In the genomic region with DNA sequence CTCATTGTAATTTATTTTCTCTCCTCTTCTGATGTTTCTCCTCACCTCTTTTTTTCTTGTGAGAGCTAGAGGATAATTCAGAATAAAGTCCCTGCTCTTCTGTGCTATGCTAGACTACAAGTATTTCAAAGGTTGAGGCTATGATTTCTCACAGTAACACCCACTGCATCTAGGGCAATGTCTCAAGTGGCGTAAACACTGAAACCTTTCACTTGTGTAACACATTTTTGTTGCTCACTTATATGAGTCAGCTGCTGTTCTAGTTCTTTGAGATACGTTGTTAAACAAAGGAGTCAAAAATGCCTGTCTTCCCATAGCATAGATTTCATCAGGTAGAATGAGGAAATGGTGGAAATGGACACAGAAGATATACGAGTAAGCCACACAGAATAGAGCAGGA, we compare ENCODE assay signal across 10 cellular contexts.
DNase-seq lines count a peak whose midpoint lies in the region; ATAC-seq, FAIRE-seq and TF ChIP-seq lines count a peak whose summit lies in the region.
"Had no signal": no experiment of that assay in that cellular context is flagged by ENCODE, and none has a peak within 500 bp of the region (broad histone marks: within the 10 kb centered on the region; RNA-seq: fewer than 3 reads in every experiment).

No MANE protein-coding gene starts in this region.

- peak; percentile 45 for ATAC-seq in HG02981 (IDR thresholded peaks at IDR 0.05; ENCODE audit: unreplicated experiment)

- peaks cover 26% of the 10 kb centered on the region for H3K4me1 Mint-ChIP-seq in activated CD4-positive, alpha-beta T cell treated with anti-CD3 and anti-CD28 coated beads, Interleukin-2, amount 10 ng/mL, durations not matched to agents 24 days and 14 days

- peak overlapping the region; percentile 72 for H3K27ac Mint-ChIP-seq in activated CD4-positive, alpha-beta T cell treated with anti-CD3 and anti-CD28 coated beads, Interleukin-2, amount 10 ng/mL, durations not matched to agents 24 days and 14 days

- H3K9me3 Mint-ChIP-seq in activated CD4-positive, alpha-beta T cell treated with anti-CD3 and anti-CD28 coated beads, Interleukin-2, amount 10 ng/mL, durations not matched to agents 24 days and 14 days: peaks cover 3% of the 10 kb centered on the region
- H3K9me3 Mint-ChIP-seq: nephron had no signal

- TF ChIP-seq CTCF in bronchial epithelial cell (IDR thresholded peaks at IDR 0.05; ENCODE audit: insufficient read depth, low read length, severe bottlenecking): no peak

- H3K9ac ChIP-seq in subcutaneous abdominal adipose tissue (ENCODE audit: low read length in 5 of 5): peak overlapping the region in 1 of 5 donors; percentile 27

- peaks cover 2 to 38% (median 16%) of the 10 kb centered on the region in 5 donors for H3K4me1 ChIP-seq in subcutaneous abdominal adipose tissue (ENCODE audit: control insufficient read depth in 5 of 5, insufficient read depth in 5 of 5, low read length in 5 of 5)

- no peak for FAIRE-seq in bronchial epithelial cell (lab: Jason Lieb, UNC)

- no peaks in the 10 kb centered on the region for H3K36me3 ChIP-seq in bronchial epithelial cell (ENCODE audit: control insufficient read depth, insufficient read depth, low read length)
- H3K36me3 ChIP-seq in subcutaneous abdominal adipose tissue (ENCODE audit: control insufficient read depth in 5 of 5, insufficient read depth in 5 of 5, low read length in 5 of 5): no peaks in the 10 kb centered on the region

- no peak for DNase-seq in activated CD4-positive, alpha-beta T cell treated with anti-CD3 and anti-CD28 coated beads, Interleukin-2, amount 10 ng/mL, durations not matched to agents 24 days and 14 days
- no peak for DNase-seq in activated CD4-positive, alpha-beta T cell treated with anti-CD3 and anti-CD28 coated beads for 4 hours
- DNase-seq in bronchial epithelial cell (ENCODE audit: low read depth) (peak; percentile 98), NCI-H526 treated with DMSO at 0.1 percent for 48 hours (lab: John Stamatoyannopoulos, UW) (no peak), Ammon's horn (ENCODE audit: low spot score) (no peak), NCI-H446 treated with DMSO at 0.1 percent for 48 hours (lab: John Stamatoyannopoulos, UW) (no peak)
- DNase-seq: NCI-H1436 treated with DMSO at 0.1 percent for 48 hours had no signal

- H3K27ac ChIP-seq in subcutaneous abdominal adipose tissue (ENCODE audit: low read depth, low read length): peak overlapping the region; percentile 70

- no peaks in the 10 kb centered on the region for H3K9me3 ChIP-seq in subcutaneous abdominal adipose tissue (ENCODE audit: control insufficient read depth in 5 of 5, low read length in 5 of 5)

- H3K36me3 Mint-ChIP-seq in activated CD4-positive, alpha-beta T cell treated with anti-CD3 and anti-CD28 coated beads, Interleukin-2, amount 10 ng/mL, durations not matched to agents 24 days and 14 days (ENCODE audit: low read depth): no peaks in the 10 kb centered on the region

- no peaks in the 10 kb centered on the region for H3K27me3 ChIP-seq in bronchial epithelial cell (ENCODE audit: control insufficient read depth, insufficient read depth, low read length)
- H3K27me3 ChIP-seq in subcutaneous abdominal adipose tissue (ENCODE audit: control insufficient read depth in 5 of 5, insufficient read depth in 4 of 5, low read length in 5 of 5): no peaks in the 10 kb centered on the region

- H3K4me3 Mint-ChIP-seq in activated CD4-positive, alpha-beta T cell treated with anti-CD3 and anti-CD28 coated beads, Interleukin-2, amount 10 ng/mL, durations not matched to agents 24 days and 14 days: no peak overlapping the region
- H3K4me3 Mint-ChIP-seq: nephron had no signal

- intact Hi-C loops in activated CD4-positive, alpha-beta T cell treated with anti-CD3 and anti-CD28 coated beads, Interleukin-2, amount 10 ng/mL, durations not matched to agents 24 days and 14 days (cut with micrococcal nuclease): loop anchor here (1.0 to 5.0 kb wide), 2 partner anchors 9 to 55 kb away; no protein-coding TSS in a partner anchor

- H3K4me3 ChIP-seq in bronchial epithelial cell (ENCODE audit: low read depth, low read length) (no peak overlapping the region), subcutaneous abdominal adipose tissue (ENCODE audit: low read depth in 1 of 5, low read length in 5 of 5) (no peak overlapping the region)

- peaks cover 31% of the 10 kb centered on the region for H3K27me3 Mint-ChIP-seq in activated CD4-positive, alpha-beta T cell treated with anti-CD3 and anti-CD28 coated beads, Interleukin-2, amount 10 ng/mL, durations not matched to agents 24 days and 14 days
